ENCODE assay signal across 1 cellular context in genomic region chr19:823565-824121, GRCh38.
TF ChIP-seq lines count a peak whose summit lies in the region.

No MANE protein-coding gene starts in this region.

TF ChIP-seq in HCT116, 20 proteins besides CTCF, POLR2A, EP300 and RAD21 (continued from another document):
- TF ChIP-seq ZBTB33 (IDR thresholded peaks at IDR 0.05; ENCODE audit: extremely low read depth, insufficient replicate concordance, low read length) (no peak), REST (IDR thresholded peaks at IDR 0.05; ENCODE audit: low read depth) (no peak)
